8 cellular contexts compared by ENCODE assay signal in the genomic region with DNA sequence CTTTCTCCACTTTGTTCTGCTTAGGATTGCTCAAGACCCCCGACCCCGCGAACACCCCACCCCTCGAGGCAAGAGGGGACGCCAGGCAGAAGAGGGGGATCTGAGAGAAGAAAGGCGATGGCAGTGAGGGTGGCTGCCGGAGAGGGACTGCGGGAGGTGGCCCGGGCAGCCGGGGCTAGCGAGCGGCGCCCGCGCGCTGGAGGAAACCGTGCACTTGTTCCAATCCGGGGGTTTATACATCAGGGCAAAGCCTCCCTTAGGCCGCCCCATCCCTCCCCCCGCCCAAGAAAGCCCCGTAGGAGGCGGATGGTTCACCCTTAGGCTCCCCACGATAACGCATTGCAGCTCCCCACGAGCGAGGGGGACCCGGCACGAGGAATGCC. TPM values are rescaled to one million over a fixed set of nuclear protein-coding genes. Genes with fewer than 3 reads are reported as not detected.
DNase-seq lines count a peak whose midpoint lies in the region; ATAC-seq and TF ChIP-seq lines count a peak whose summit lies in the region.

No MANE protein-coding gene starts in this region.

- peak overlapping the region; percentile 99 for H3K4me3 Mint-ChIP-seq in glutamatergic neuron (ENCODE audit: unreplicated experiment)

- peak overlapping the region; percentile 35 for H3K4me3 ChIP-seq in rectal smooth muscle tissue (ENCODE audit: low read length)

- H3K4me1 ChIP-seq in rectal smooth muscle tissue (ENCODE audit: control insufficient read depth, insufficient read depth, low read length) = no peaks in the 10 kb centered on the region

- H3K36me3 Mint-ChIP-seq in glutamatergic neuron (ENCODE audit: unreplicated experiment) = no peaks in the 10 kb centered on the region

- ATAC-seq in SK-N-SH treated with all-trans-retinoic acid at 6 μM for 48 hours (peak; percentile 65), GM18498 (IDR thresholded peaks at IDR 0.05; ENCODE audit: unreplicated experiment) (no peak)

- DNase-seq in D341Med (ENCODE audit: low spot score) (peak; percentile 68), glutamatergic neuron (peak; percentile 58), DMS79 (lab: John Stamatoyannopoulos, UW) (no peak), hepatic stellate cell (ENCODE audit: low spot score) (no peak), SHP77 (lab: John Stamatoyannopoulos, UW) (no peak)

- H3K9ac ChIP-seq in rectal smooth muscle tissue (ENCODE audit: low read length) = no peak overlapping the region

- H3K27me3 Mint-ChIP-seq in glutamatergic neuron (ENCODE audit: unreplicated experiment) = peaks cover 4% of the 10 kb centered on the region

- TF ChIP-seq CTCF in glutamatergic neuron (IDR thresholded peaks at IDR 0.05; ENCODE audit: partially characterized antibody, unreplicated experiment) = no peak

- H3K27me3 ChIP-seq in rectal smooth muscle tissue (ENCODE audit: control insufficient read depth, insufficient read depth, low read length) = peaks cover 2% of the 10 kb centered on the region

- no peak overlapping the region for H3K27ac ChIP-seq in rectal smooth muscle tissue (ENCODE audit: low read depth, low read length)

- H3K36me3 ChIP-seq in rectal smooth muscle tissue (ENCODE audit: control insufficient read depth, insufficient read depth, low read length) = no peaks in the 10 kb centered on the region

- H3K4me1 Mint-ChIP-seq in glutamatergic neuron (ENCODE audit: low read depth, unreplicated experiment) = peaks cover 3% of the 10 kb centered on the region

- no peak overlapping the region for H3K27ac Mint-ChIP-seq in glutamatergic neuron (ENCODE audit: unreplicated experiment)

- H3K9me3 Mint-ChIP-seq in glutamatergic neuron (ENCODE audit: unreplicated experiment) = peaks cover 3% of the 10 kb centered on the region

TF ChIP-seq in SK-N-SH treated with all-trans-retinoic acid at 6 μM for 48 hours, 23 proteins besides CTCF, POLR2A, EP300 and RAD21:
- TF ChIP-seq ARNTL (CRISPR knock-in tag; IDR thresholded peaks at IDR 0.05; ENCODE audit: borderline replicate concordance, low read depth) (no peak), ZNF565 (CRISPR knock-in tag; conservative IDR thresholded peaks at IDR 0.05; ENCODE audit: low read depth) (no peak), GLIS3 (CRISPR knock-in tag; IDR thresholded peaks at IDR 0.05) (no peak), BACH2 (CRISPR knock-in tag; IDR thresholded peaks at IDR 0.05; ENCODE audit: borderline replicate concordance) (no peak), ZFP30 (CRISPR knock-in tag; IDR thresholded peaks at IDR 0.05) (no peak), ZC3H10 (CRISPR knock-in tag; IDR thresholded peaks at IDR 0.05) (no peak), PPARA (CRISPR knock-in tag; IDR thresholded peaks at IDR 0.05; ENCODE audit: borderline replicate concordance) (no peak), ESRRG (CRISPR knock-in tag; IDR thresholded peaks at IDR 0.05) (no peak), CSDC2 (CRISPR knock-in tag; IDR thresholded peaks at IDR 0.05) (no peak), TOX (CRISPR knock-in tag; IDR thresholded peaks at IDR 0.05; ENCODE audit: borderline replicate concordance) (no peak), ZNF8 (CRISPR knock-in tag; IDR thresholded peaks at IDR 0.05) (no peak), ISL1 (CRISPR knock-in tag; IDR thresholded peaks at IDR 0.05) (no peak), CREB5 (CRISPR knock-in tag; IDR thresholded peaks at IDR 0.05; ENCODE audit: low read depth) (no peak), ZFP3 (CRISPR knock-in tag; IDR thresholded peaks at IDR 0.05) (no peak), RARB (CRISPR knock-in tag; IDR thresholded peaks at IDR 0.05) (no peak), SNAI2 (CRISPR knock-in tag; IDR thresholded peaks at IDR 0.05) (no peak), ZNF70 (CRISPR knock-in tag; IDR thresholded peaks at IDR 0.05) (no peak), OSR1 (CRISPR knock-in tag; IDR thresholded peaks at IDR 0.05) (no peak)
- TF ChIP-seq, protein P1, sequence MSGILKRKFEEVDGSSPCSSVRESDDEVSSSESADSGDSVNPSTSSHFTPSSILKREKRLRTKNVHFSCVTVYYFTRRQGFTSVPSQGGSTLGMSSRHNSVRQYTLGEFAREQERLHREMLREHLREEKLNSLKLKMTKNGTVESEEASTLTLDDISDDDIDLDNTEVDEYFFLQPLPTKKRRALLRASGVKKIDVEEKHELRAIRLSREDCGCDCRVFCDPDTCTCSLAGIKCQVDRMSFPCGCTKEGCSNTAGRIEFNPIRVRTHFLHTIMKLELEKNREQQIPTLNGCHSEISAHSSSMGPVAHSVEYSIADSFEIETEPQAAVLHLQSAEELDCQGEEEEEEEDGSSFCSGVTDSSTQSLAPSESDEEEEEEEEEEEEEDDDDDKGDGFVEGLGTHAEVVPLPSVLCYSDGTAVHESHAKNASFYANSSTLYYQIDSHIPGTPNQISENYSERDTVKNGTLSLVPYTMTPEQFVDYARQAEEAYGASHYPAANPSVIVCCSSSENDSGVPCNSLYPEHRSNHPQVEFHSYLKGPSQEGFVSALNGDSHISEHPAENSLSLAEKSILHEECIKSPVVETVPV (CRISPR knock-in tag; IDR thresholded peaks at IDR 0.05) = no peak
- TF ChIP-seq, protein P2, sequence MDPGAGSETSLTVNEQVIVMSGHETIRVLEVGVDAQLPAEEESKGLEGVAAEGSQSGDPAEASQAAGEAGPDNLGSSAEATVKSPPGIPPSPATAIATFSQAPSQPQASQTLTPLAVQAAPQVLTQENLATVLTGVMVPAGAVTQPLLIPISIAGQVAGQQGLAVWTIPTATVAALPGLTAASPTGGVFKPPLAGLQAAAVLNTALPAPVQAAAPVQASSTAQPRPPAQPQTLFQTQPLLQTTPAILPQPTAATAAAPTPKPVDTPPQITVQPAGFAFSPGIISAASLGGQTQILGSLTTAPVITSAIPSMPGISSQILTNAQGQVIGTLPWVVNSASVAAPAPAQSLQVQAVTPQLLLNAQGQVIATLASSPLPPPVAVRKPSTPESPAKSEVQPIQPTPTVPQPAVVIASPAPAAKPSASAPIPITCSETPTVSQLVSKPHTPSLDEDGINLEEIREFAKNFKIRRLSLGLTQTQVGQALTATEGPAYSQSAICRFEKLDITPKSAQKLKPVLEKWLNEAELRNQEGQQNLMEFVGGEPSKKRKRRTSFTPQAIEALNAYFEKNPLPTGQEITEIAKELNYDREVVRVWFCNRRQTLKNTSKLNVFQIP (CRISPR knock-in tag; IDR thresholded peaks at IDR 0.05; ENCODE audit: borderline replicate concordance, low read depth) = no peak
TF ChIP-seq in SK-N-SH treated with all-trans-retinoic acid at 6 μM for 48 hours: peak in this region for 0.

RNA-seq across cellular contexts. Expression of gene ERC2, which starts 0.5 kb away (rescaled TPM):
- total RNA-seq in glutamatergic neuron (ENCODE audit: unreplicated experiment) = 48.3 TPM

Comparison
In these comparisons a context has a peak if more than half of its experiments do, and no peak if none do; other contexts are left out.
1. DNase-seq: peak in D341Med (single experiment) and glutamatergic neuron (single experiment); none in DMS79 (single experiment), hepatic stellate cell (single experiment) and SHP77 (0 of 2).